In the genomic region with DNA sequence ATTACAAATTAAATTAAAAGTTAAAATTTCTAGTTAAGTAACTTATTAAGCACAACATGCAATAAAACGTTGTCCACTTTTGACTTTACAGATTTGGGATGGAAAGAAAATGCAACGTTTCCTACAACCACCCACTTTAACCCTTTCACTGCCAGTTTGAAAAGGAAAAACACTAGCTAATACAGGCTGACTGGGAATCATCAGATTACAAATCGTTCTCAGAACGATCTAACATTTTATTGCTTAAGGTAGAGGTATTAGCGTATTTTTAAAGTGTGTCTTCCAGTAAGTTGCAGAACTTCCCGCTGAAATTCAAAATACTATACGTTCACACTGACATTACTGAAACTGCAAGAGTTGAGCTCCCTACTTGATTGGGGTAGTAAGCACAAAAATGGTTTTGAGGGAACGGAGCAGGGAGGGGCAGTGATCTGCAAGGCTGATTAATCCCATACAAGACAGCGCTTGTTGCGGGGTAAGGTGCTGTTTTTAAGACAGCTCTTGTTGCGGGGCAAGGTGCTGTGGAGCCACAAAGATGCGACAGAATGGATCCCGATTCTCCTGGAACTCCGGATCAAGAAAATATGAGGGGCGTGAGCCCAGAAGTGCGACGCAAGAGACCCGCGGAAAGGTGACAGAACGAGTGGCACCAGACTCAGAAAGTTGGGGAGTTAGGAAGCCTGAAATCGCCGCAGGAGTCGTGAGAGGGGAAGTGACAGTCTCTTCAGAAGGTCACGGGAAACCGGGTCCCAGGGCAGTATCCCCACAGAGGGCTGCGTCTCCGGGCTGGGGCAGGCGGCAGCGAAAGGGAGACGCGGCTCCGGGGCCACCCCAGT, we compare ENCODE assay signal across 8 cellular contexts. TPM values are rescaled to one million over a fixed set of nuclear protein-coding genes. Genes with fewer than 3 reads are reported as not detected.
DNase-seq lines count a peak whose midpoint lies in the region; ATAC-seq and TF ChIP-seq lines count a peak whose summit lies in the region.

No MANE protein-coding gene starts in this region.

- ATAC-seq in GM21390 (IDR thresholded peaks at IDR 0.05; ENCODE audit: unreplicated experiment), result peak; percentile 20
- peak; percentile 31 for ATAC-seq in mucosa of descending colon

- peaks cover 4% of the 10 kb centered on the region for H3K36me3 Mint-ChIP-seq in endothelial cell (ENCODE audit: low read depth, unreplicated experiment)

- H3K4me1 Mint-ChIP-seq in endothelial cell (ENCODE audit: unreplicated experiment), result peaks cover 24% of the 10 kb centered on the region

- peaks cover 3% of the 10 kb centered on the region for H3K27me3 Mint-ChIP-seq in endothelial cell (ENCODE audit: unreplicated experiment)

- TF ChIP-seq CTCF in HL-60 (IDR thresholded peaks at IDR 0.05; ENCODE audit: insufficient read depth, low read length), result no peak
- TF ChIP-seq CTCF in endothelial cell (IDR thresholded peaks at IDR 0.05; ENCODE audit: unreplicated experiment), result no peak
- no peak for TF ChIP-seq CTCF in mucosa of descending colon (IDR thresholded peaks at IDR 0.05)

- H3K9ac ChIP-seq in SK-N-MC (ENCODE audit: insufficient read length), result peak overlapping the region; percentile 94

- H3K27ac Mint-ChIP-seq in endothelial cell (ENCODE audit: unreplicated experiment), result peak overlapping the region; percentile 85

- H3K4me3 ChIP-seq in HL-60 (replicated peaks; ENCODE audit: insufficient read depth, low read length) (peak overlapping the region; percentile 81), SK-N-MC (peak overlapping the region; percentile 99), mucosa of descending colon (peak overlapping the region; percentile 46)

- DNase-seq in DMS79 treated with DMSO at 0.1 percent for 48 hours (lab: John Stamatoyannopoulos, UW) (peak; percentile 46), DMS79 (lab: John Stamatoyannopoulos, UW) (no peak), HL-60 (ENCODE audit: low read depth in 1 of 2, low spot score in 1 of 2) (peak; percentile 55 to 63), SK-N-MC (ENCODE audit: low read depth, low spot score) (peak; percentile 32), endothelial cell (ENCODE audit: low spot score) (no peak), mucosa of descending colon (no peak), T-helper 9 cell (no peak)

- peak overlapping the region; percentile 99 for H3K27ac ChIP-seq in HL-60 (replicated peaks)
- peak overlapping the region; percentile 96 for H3K27ac ChIP-seq in SK-N-MC

- H3K9me3 ChIP-seq in SK-N-MC (ENCODE audit: low read depth, low read length) (no peaks in the 10 kb centered on the region), mucosa of descending colon (no peaks in the 10 kb centered on the region)

- intact Hi-C loops in mucosa of descending colon (cut with DNase I, micrococcal nuclease), result no loop called here

- H3K36me3 ChIP-seq in SK-N-MC (ENCODE audit: insufficient read depth, low read length), result peaks cover under 1% of the 10 kb centered on the region; the same call in 1 of the 2 replicates
- H3K36me3 ChIP-seq in mucosa of descending colon (ENCODE audit: low read depth), result no peaks in the 10 kb centered on the region

- peaks cover 31% of the 10 kb centered on the region for H3K4me1 ChIP-seq in mucosa of descending colon (ENCODE audit: low read depth)

- H3K9me3 Mint-ChIP-seq in endothelial cell (ENCODE audit: unreplicated experiment), result no peaks in the 10 kb centered on the region

- no peaks in the 10 kb centered on the region for H3K27me3 ChIP-seq in HL-60 (ENCODE audit: insufficient read depth, poor library complexity, severe bottlenecking)

- peak overlapping the region; percentile 99 for H3K4me3 Mint-ChIP-seq in endothelial cell (ENCODE audit: unreplicated experiment)

RNA-seq across cellular contexts. Expression of gene HADHA, which starts 0.6 kb away (rescaled TPM):
- total RNA-seq in endothelial cell (ENCODE audit: unreplicated experiment), result 162 TPM
- 100 to 1,000 TPM; 185 to 252 (median 226) TPM for total RNA-seq in mucosa of descending colon

RNA-seq across cellular contexts. Expression of gene HADHB, which starts 0.9 kb away (rescaled TPM):
- total RNA-seq in endothelial cell (ENCODE audit: unreplicated experiment), result 101 TPM
- 100 to 1,000 TPM; 144 to 186 (median 149) TPM for total RNA-seq in mucosa of descending colon

Comparison
In these comparisons a context has a peak if more than half of its experiments do, and no peak if none do; other contexts are left out.
1. DNase-seq: peak in DMS79 treated with DMSO at 0.1 percent for 48 hours (single experiment), HL-60 (2 of 2) and SK-N-MC (single experiment); none in DMS79 (single experiment), endothelial cell (single experiment), mucosa of descending colon (0 of 3) and T-helper 9 cell (single experiment).
2. H3K4me3 ChIP-seq: peak in every context shown above with its lines; median percentile 99 in SK-N-MC; 81 in HL-60; 46 in mucosa of descending colon.